ENCODE assay signal across 22 cellular contexts in genomic region chr1:177020861-177021589, GRCh38.
DNase-seq lines count a peak whose midpoint lies in the region; ATAC-seq and TF ChIP-seq lines count a peak whose summit lies in the region.
"Had no signal": no experiment of that assay in that cellular context is flagged by ENCODE, and none has a peak within 500 bp of the region (broad histone marks: within the 10 kb centered on the region; RNA-seq: fewer than 3 reads in every experiment).

No MANE protein-coding gene starts in this region.

- CTCF ChIA-PET in PC-9 (lab: Charles Lee): no interaction called here

- no peaks in the 10 kb centered on the region; the same call in 1 of the 2 replicates for H3K9me2 ChIP-seq in PC-9 (ENCODE audit: insufficient read depth)
- H3K9me2 ChIP-seq: SK-N-SH had no signal

- H3K9me3 ChIP-seq in right atrium auricular region: no peaks in the 10 kb centered on the region
- no peaks in the 10 kb centered on the region for H3K9me3 ChIP-seq in esophagus muscularis mucosa
- no peaks in the 10 kb centered on the region for H3K9me3 ChIP-seq in PC-9 (ENCODE audit: insufficient read depth, low read depth)
- H3K9me3 ChIP-seq: SK-N-SH had no signal

- TF ChIP-seq CTCF in right atrium auricular region (IDR thresholded peaks at IDR 0.05) (no peak), esophagus muscularis mucosa (IDR thresholded peaks at IDR 0.05) (no peak), type B pancreatic cell (conservative IDR thresholded peaks at IDR 0.05) (no peak), PC-9 (conservative IDR thresholded peaks at IDR 0.05) (no peak)

- peaks cover 5% of the 10 kb centered on the region for H3K4me1 Mint-ChIP-seq in type B pancreatic cell (ENCODE audit: unreplicated experiment)
- H3K4me1 Mint-ChIP-seq in activated T-cell treated with anti-CD3 and anti-CD28 coated beads, Interleukin-2, amount 50 U/mL, for 24 hours (ENCODE audit: low read depth): no peaks in the 10 kb centered on the region

- H3K4me1 ChIP-seq in right atrium auricular region: peaks cover 0 to 4% of the 10 kb centered on the region in 2 donors
- no peaks in the 10 kb centered on the region for H3K4me1 ChIP-seq in esophagus muscularis mucosa
- H3K4me1 ChIP-seq in PC-9 (replicated peaks; ENCODE audit: insufficient read depth): no peaks in the 10 kb centered on the region

- H4K20me1 ChIP-seq in PC-9 (ENCODE audit: insufficient read depth): no peaks in the 10 kb centered on the region

- peaks cover 11% of the 10 kb centered on the region for H3K36me3 Mint-ChIP-seq in type B pancreatic cell
- H3K36me3 Mint-ChIP-seq in activated T-cell treated with anti-CD3 and anti-CD28 coated beads, Interleukin-2, amount 50 U/mL, for 24 hours (ENCODE audit: low read depth): no peaks in the 10 kb centered on the region
- H3K36me3 Mint-ChIP-seq: CD8-positive, alpha-beta T cell had no signal

- H2AFZ ChIP-seq in PC-9: no peak overlapping the region

- H3K9me3 Mint-ChIP-seq in type B pancreatic cell: no peaks in the 10 kb centered on the region
- peaks cover 3% of the 10 kb centered on the region for H3K9me3 Mint-ChIP-seq in activated T-cell treated with anti-CD3 and anti-CD28 coated beads, Interleukin-2, amount 50 U/mL, for 24 hours
- H3K9me3 Mint-ChIP-seq: CD8-positive, alpha-beta T cell had no signal

- H3K36me3 ChIP-seq in right atrium auricular region (no peaks in the 10 kb centered on the region), esophagus muscularis mucosa (no peaks in the 10 kb centered on the region), PC-9 (ENCODE audit: low read depth) (no peaks in the 10 kb centered on the region)

- H3K79me2 ChIP-seq in PC-9 (ENCODE audit: low read depth): no peaks in the 10 kb centered on the region

- H3K27ac ChIP-seq in right atrium auricular region (no peak overlapping the region), esophagus muscularis mucosa (replicated peaks in 1 of 4) (no peak overlapping the region), PC-9 (no peak overlapping the region)
- H3K27ac ChIP-seq: 22Rv1 had no signal

- H3K4me2 ChIP-seq in PC-9: no peak overlapping the region
- H3K4me2 ChIP-seq: SK-N-SH had no signal

- BruUV-seq in PC-9 (replicated peaks; lab: Mats Ljungman, UMichigan): no TSS peak

- POLR2A ChIA-PET in PC-9 (lab: Charles Lee; ENCODE audit: unreplicated experiment): no interaction called here

- WGBS in esophagus muscularis mucosa: 48% methylated on average over 3 of the region's 3 CpGs

- no peaks in the 10 kb centered on the region for H3F3A ChIP-seq in PC-9 (ENCODE audit: insufficient read depth, low read depth)

- no peak overlapping the region for H3K4me3 Mint-ChIP-seq in type B pancreatic cell
- no peak overlapping the region for H3K4me3 Mint-ChIP-seq in activated T-cell treated with anti-CD3 and anti-CD28 coated beads, Interleukin-2, amount 50 U/mL, for 24 hours
- H3K4me3 Mint-ChIP-seq: CD8-positive, alpha-beta T cell had no signal

- no peak for TF ChIP-seq EP300 in esophagus muscularis mucosa (IDR thresholded peaks at IDR 0.05)

- H3K4me3 ChIP-seq in right atrium auricular region: no peak overlapping the region
- H3K4me3 ChIP-seq in esophagus muscularis mucosa: no peak overlapping the region
- H3K4me3 ChIP-seq in PC-9: no peak overlapping the region
- H3K4me3 ChIP-seq: GM12878 had no signal

- ATAC-seq in Right ventricle myocardium inferior: peak; percentile 66
- ATAC-seq: CD8-positive, alpha-beta T cell; GM12878; PC-3 had no signal

- no peak for DNase-seq in Right ventricle myocardium inferior (ENCODE audit: missing footprints)
- no peak for DNase-seq in right atrium auricular region (ENCODE audit: low spot score)
- peak; percentile 89 for DNase-seq in esophagus muscularis mucosa (ENCODE audit: extremely low spot score)
- peak; percentile 53 for DNase-seq in middle frontal gyrus (ENCODE audit: extremely low spot score, low spot score)
- DNase-seq in type B pancreatic cell (ENCODE audit: extremely low spot score, unreplicated experiment): no peak
- no peak for DNase-seq in PC-9
- DNase-seq in activated T-cell treated with anti-CD3 and anti-CD28 coated beads, Interleukin-2, amount 50 U/mL, for 24 hours: no peak
- no peak for DNase-seq in NCI-H2029 (lab: John Stamatoyannopoulos, UW)
- DNase-seq: C1 segment of cervical spinal cord; CD8-positive, alpha-beta T cell; DND-41; H7; Kasumi-1; NCI-H187; NCI-H2227 treated with DMSO at 0.1 percent for 48 hours; NCI-H510A treated with DMSO at 0.1 percent for 48 hours; PC-3; RPMI8226; SIG-M5; SK-N-SH had no signal

- H3K27me3 ChIP-seq in right atrium auricular region (no peaks in the 10 kb centered on the region), esophagus muscularis mucosa (no peaks in the 10 kb centered on the region), PC-9 (ENCODE audit: insufficient read depth, low read depth) (no peaks in the 10 kb centered on the region)

- peaks cover 19% of the 10 kb centered on the region for H3K27me3 Mint-ChIP-seq in type B pancreatic cell
- no peaks in the 10 kb centered on the region for H3K27me3 Mint-ChIP-seq in activated T-cell treated with anti-CD3 and anti-CD28 coated beads, Interleukin-2, amount 50 U/mL, for 24 hours

- no peak for TF ChIP-seq POLR2A in esophagus muscularis mucosa (IDR thresholded peaks at IDR 0.05; ENCODE audit: low read depth)

- H3K27ac Mint-ChIP-seq in type B pancreatic cell: no peak overlapping the region
- H3K27ac Mint-ChIP-seq in activated T-cell treated with anti-CD3 and anti-CD28 coated beads, Interleukin-2, amount 50 U/mL, for 24 hours: no peak overlapping the region
- H3K27ac Mint-ChIP-seq: CD8-positive, alpha-beta T cell had no signal

- intact Hi-C loops in Right ventricle myocardium inferior (cut with DNase I) (no loop called here), esophagus muscularis mucosa (cut with DNase I) (no loop called here), PC-9 (cut with micrococcal nuclease; ENCODE audit: unreplicated experiment) (no loop called here)

Comparison
In these comparisons a context has a peak if more than half of its experiments do, and no peak if none do; other contexts are left out.
1. DNase-seq: peak in esophagus muscularis mucosa (single experiment) and middle frontal gyrus (single experiment); none in Right ventricle myocardium inferior (single experiment), right atrium auricular region (single experiment), type B pancreatic cell (single experiment), PC-9 (0 of 2), activated T-cell treated with anti-CD3 and anti-CD28 coated beads, Interleukin-2, amount 50 U/mL, for 24 hours (single experiment) and NCI-H2029 (single experiment).